In genomic region chr5:146151970-146152369, GRCh38 we compare ENCODE assay signal across 1 cellular context.
TF ChIP-seq lines count a peak whose summit lies in the region.

No MANE protein-coding gene starts in this region.

TF ChIP-seq in IMR-90, 13 proteins besides CTCF, POLR2A, EP300 and RAD21:
- TF ChIP-seq CEBPB (IDR thresholded peaks at IDR 0.05; ENCODE audit: low read depth, low read length) (no peak), RFX5 (IDR thresholded peaks at IDR 0.05; ENCODE audit: low read depth, low read length) (no peak), NFE2L2 (IDR thresholded peaks at IDR 0.05; ENCODE audit: low read depth, low read length) (no peak), MAFK (IDR thresholded peaks at IDR 0.05; ENCODE audit: low read depth, low read length) (no peak), SMC3 (IDR thresholded peaks at IDR 0.05; ENCODE audit: low read depth, low read length) (no peak), BHLHE40 (IDR thresholded peaks at IDR 0.05; ENCODE audit: low read depth, low read length) (no peak)
- TF ChIP-seq, protein P1, sequence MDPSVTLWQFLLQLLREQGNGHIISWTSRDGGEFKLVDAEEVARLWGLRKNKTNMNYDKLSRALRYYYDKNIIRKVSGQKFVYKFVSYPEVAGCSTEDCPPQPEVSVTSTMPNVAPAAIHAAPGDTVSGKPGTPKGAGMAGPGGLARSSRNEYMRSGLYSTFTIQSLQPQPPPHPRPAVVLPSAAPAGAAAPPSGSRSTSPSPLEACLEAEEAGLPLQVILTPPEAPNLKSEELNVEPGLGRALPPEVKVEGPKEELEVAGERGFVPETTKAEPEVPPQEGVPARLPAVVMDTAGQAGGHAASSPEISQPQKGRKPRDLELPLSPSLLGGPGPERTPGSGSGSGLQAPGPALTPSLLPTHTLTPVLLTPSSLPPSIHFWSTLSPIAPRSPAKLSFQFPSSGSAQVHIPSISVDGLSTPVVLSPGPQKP (IDR thresholded peaks at IDR 0.05; ENCODE audit: borderline replicate concordance, low read depth, low read length), result no peak
TF ChIP-seq in IMR-90: peak in this region for 0.
